ENCODE assay signal across 11 cellular contexts in the genomic region with DNA sequence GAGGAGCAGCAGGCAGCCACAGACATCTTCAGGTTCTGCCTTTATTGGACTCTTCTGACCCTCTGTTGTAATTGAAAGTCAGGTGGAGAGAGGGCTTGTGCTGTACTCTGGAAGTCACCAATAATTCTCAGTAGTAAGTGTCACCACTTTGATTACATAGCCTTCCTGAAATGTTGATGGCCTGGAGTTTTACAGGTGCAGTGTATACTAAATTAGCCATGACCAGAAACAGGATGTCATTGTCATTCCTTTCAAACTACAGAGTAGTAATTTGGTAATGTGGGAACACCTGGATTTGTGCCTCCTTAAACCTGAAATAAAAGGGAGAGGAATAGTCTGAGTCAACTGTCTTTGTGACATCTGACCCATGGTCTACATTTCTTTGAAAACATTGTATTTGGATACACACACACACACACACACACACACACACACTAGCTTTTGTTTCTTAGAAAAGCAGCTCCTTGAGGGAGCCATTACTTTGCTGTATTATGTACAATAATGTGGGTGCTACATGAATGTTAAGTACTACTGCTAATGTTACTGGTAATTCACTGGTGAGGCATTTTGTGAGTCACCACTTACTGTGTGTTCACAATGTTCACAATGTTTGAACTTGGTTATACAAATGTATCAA. TPM values are rescaled to one million over a fixed set of nuclear protein-coding genes. Genes with fewer than 3 reads are reported as not detected.
DNase-seq lines count a peak whose midpoint lies in the region; ATAC-seq, FAIRE-seq and TF ChIP-seq lines count a peak whose summit lies in the region.
"Had no signal": no experiment of that assay in that cellular context is flagged by ENCODE, and none has a peak within 500 bp of the region (broad histone marks: within the 10 kb centered on the region; RNA-seq: fewer than 3 reads in every experiment).

No MANE protein-coding gene starts in this region.

- no peaks in the 10 kb centered on the region for H3K9me3 Mint-ChIP-seq in activated CD4-positive, alpha-beta T cell treated with anti-CD3 and anti-CD28 coated beads, Interleukin-2, amount 10 ng/mL, durations not matched to agents 7 days and 5 days

- H3K4me3 Mint-ChIP-seq in activated CD4-positive, alpha-beta T cell treated with anti-CD3 and anti-CD28 coated beads, Interleukin-2, amount 10 ng/mL, durations not matched to agents 7 days and 5 days, result no peak overlapping the region

- CTCF ChIA-PET in endothelial cell of umbilical vein (lab: Charles Lee), result interaction anchor here (1.6 to 1.9 kb wide), 2 partner anchors 9 to 20 kb away, joined by 7 to 8 read pairs; a partner anchor contains a TSS
- CTCF ChIA-PET in activated CD4-positive, alpha-beta T cell treated with anti-CD3 and anti-CD28 coated beads, Interleukin-2, amount 10 ng/mL, durations not matched to agents 7 days and 5 days (lab: Charles Lee), result interaction anchor here (1.4 to 3.1 kb wide), 2 partner anchors 20 to 33 kb away, joined by 4 to 18 read pairs; a partner anchor contains a TSS

- H3K27me3 ChIP-seq in endothelial cell of umbilical vein (ENCODE audit: control insufficient read depth in 2 of 2, insufficient read depth in 2 of 2, low read length in 2 of 2), result no peaks in the 10 kb centered on the region
- no peaks in the 10 kb centered on the region for H3K27me3 ChIP-seq in psoas muscle (ENCODE audit: insufficient read depth in 3 of 3, low read length in 2 of 3)

- H3K27me3 Mint-ChIP-seq in activated CD4-positive, alpha-beta T cell treated with anti-CD3 and anti-CD28 coated beads, Interleukin-2, amount 10 ng/mL, durations not matched to agents 7 days and 5 days, result no peaks in the 10 kb centered on the region

- H3K27ac ChIP-seq in endothelial cell of umbilical vein (ENCODE audit: insufficient read depth, low read depth, low read length) (no peak overlapping the region), psoas muscle (no peak overlapping the region)

- no peaks in the 10 kb centered on the region for H3K9me3 ChIP-seq in endothelial cell of umbilical vein (replicated peaks; ENCODE audit: control insufficient read depth, insufficient read depth, low read length)
- no peaks in the 10 kb centered on the region for H3K9me3 ChIP-seq in psoas muscle

- TF ChIP-seq CTCF in endothelial cell of umbilical vein (IDR thresholded peaks at IDR 0.05; ENCODE audit: extremely low read depth in 1 of 2, insufficient read depth in 1 of 2, low read depth in 1 of 2, low read length in 2 of 2) (no peak), psoas muscle (IDR thresholded peaks at IDR 0.05) (no peak)

- no peak overlapping the region for H3K4me2 ChIP-seq in endothelial cell of umbilical vein (ENCODE audit: insufficient read depth, low read length)

- intact Hi-C loops in endothelial cell of umbilical vein (cut with micrococcal nuclease), result no loop called here
- intact Hi-C loops in psoas muscle (cut with DNase I), result no loop called here

- no peaks in the 10 kb centered on the region for H3K79me2 ChIP-seq in endothelial cell of umbilical vein (ENCODE audit: control insufficient read depth, insufficient read depth, low read length)

- POLR2A ChIA-PET in endothelial cell of umbilical vein (lab: Charles Lee), result no interaction called here
- POLR2A ChIA-PET in activated CD4-positive, alpha-beta T cell treated with anti-CD3 and anti-CD28 coated beads, Interleukin-2, amount 10 ng/mL, durations not matched to agents 7 days and 5 days (lab: Charles Lee), result no interaction called here

- H2AFZ ChIP-seq in endothelial cell of umbilical vein (ENCODE audit: low read depth, low read length), result no peak overlapping the region

- no peaks in the 10 kb centered on the region for H4K20me1 ChIP-seq in endothelial cell of umbilical vein (replicated peaks; ENCODE audit: control insufficient read depth, extremely low read depth, insufficient read depth, low read length)

- no peak overlapping the region for H3K4me3 ChIP-seq in endothelial cell of umbilical vein (replicated peaks in 1 of 3; ENCODE audit: insufficient read depth in 1 of 3, low read depth in 1 of 3, low read length in 3 of 3)
- H3K4me3 ChIP-seq in psoas muscle, result no peak overlapping the region

- peak; percentile 95 for FAIRE-seq in H54 (lab: Jason Lieb, UNC)
- FAIRE-seq in endothelial cell of umbilical vein (lab: Jason Lieb, UNC), result no peak
- FAIRE-seq: kidney had no signal

- no peaks in the 10 kb centered on the region for H3K9me1 ChIP-seq in endothelial cell of umbilical vein (replicated peaks; ENCODE audit: control insufficient read depth, extremely low read depth, insufficient read depth, low read length)

- H3K4me1 Mint-ChIP-seq in activated CD4-positive, alpha-beta T cell treated with anti-CD3 and anti-CD28 coated beads, Interleukin-2, amount 10 ng/mL, durations not matched to agents 7 days and 5 days, result peaks cover 1% of the 10 kb centered on the region

- H3K36me3 ChIP-seq in endothelial cell of umbilical vein (ENCODE audit: control insufficient read depth in 2 of 2, extremely low read depth in 1 of 2, insufficient read depth in 2 of 2, low read length in 2 of 2) (no peaks in the 10 kb centered on the region), psoas muscle (ENCODE audit: insufficient read depth in 1 of 2, low read depth in 1 of 2) (no peaks in the 10 kb centered on the region)

- TF ChIP-seq POLR2A in H54 (IDR thresholded peaks at IDR 0.05; ENCODE audit: low read depth, low read length) (no peak), endothelial cell of umbilical vein (IDR thresholded peaks at IDR 0.05; ENCODE audit: low read depth, low read length) (no peak)

- H3K9ac ChIP-seq in endothelial cell of umbilical vein (replicated peaks; ENCODE audit: extremely low read depth, insufficient read depth, low read length), result no peak overlapping the region

- H3K36me3 Mint-ChIP-seq in activated CD4-positive, alpha-beta T cell treated with anti-CD3 and anti-CD28 coated beads, Interleukin-2, amount 10 ng/mL, durations not matched to agents 7 days and 5 days (ENCODE audit: low read depth), result no peaks in the 10 kb centered on the region

- H3K27ac Mint-ChIP-seq in activated CD4-positive, alpha-beta T cell treated with anti-CD3 and anti-CD28 coated beads, Interleukin-2, amount 10 ng/mL, durations not matched to agents 7 days and 5 days, result no peak overlapping the region

- DNase-seq in H54 (ENCODE audit: insufficient read length, low spot score), result no peak
- peak; percentile 82 for DNase-seq in NCI-H345 treated with DMSO at 0.1 percent for 48 hours (lab: John Stamatoyannopoulos, UW; ENCODE audit: unreplicated experiment)
- peak; percentile 9 for DNase-seq in endothelial cell of umbilical vein (ENCODE audit: low read depth, low spot score)
- no peak for DNase-seq in psoas muscle
- DNase-seq in activated CD4-positive, alpha-beta T cell treated with anti-CD3 and anti-CD28 coated beads, Interleukin-2, amount 10 ng/mL, durations not matched to agents 7 days and 5 days, result no peak
- DNase-seq in stimulated activated CD4-positive, alpha-beta T cell treated with anti-CD3 and anti-CD28 coated beads, Interleukin-2, amount 100 ng/mL, for 24 hours, result no peak
- DNase-seq: activated CD4-positive, alpha-beta T cell treated with anti-CD3 and anti-CD28 coated beads for 4 hours; amniotic stem cell; kidney had no signal

- ATAC-seq in psoas muscle (peak in 3 of 4 donors; percentile 63 to 89 (median 79)), GM21528 (IDR thresholded peaks at IDR 0.05; ENCODE audit: low FRiP score, unreplicated experiment) (no peak), HG02884 (IDR thresholded peaks at IDR 0.05; ENCODE audit: unreplicated experiment) (no peak)

- H3K4me1 ChIP-seq in endothelial cell of umbilical vein (ENCODE audit: control insufficient read depth, extremely low read depth, insufficient read depth, low read length) (no peaks in the 10 kb centered on the region), psoas muscle (no peaks in the 10 kb centered on the region)

- dilution Hi-C loops in endothelial cell of umbilical vein (cut with MboI; ENCODE audit: extremely low pct_ligation_motif_present, low sequenced_read_pairs), result no loop called here

- BruUV-seq in endothelial cell of umbilical vein (replicated peaks; lab: Mats Ljungman, UMichigan), result no TSS peak

TF ChIP-seq in endothelial cell of umbilical vein, 7 proteins besides CTCF, POLR2A, EP300 and RAD21:
- no peak for TF ChIP-seq POLR2AphosphoS5 (IDR thresholded peaks at IDR 0.05; ENCODE audit: insufficient read depth, low read depth, low read length)
- peak; percentile 22 for TF ChIP-seq FOS (IDR thresholded peaks at IDR 0.05; ENCODE audit: borderline replicate concordance, insufficient read depth, low read length)
- TF ChIP-seq GATA2 (IDR thresholded peaks at IDR 0.05; ENCODE audit: insufficient read depth, insufficient read length, low read depth, low read length), result no peak
TF ChIP-seq in endothelial cell of umbilical vein: peak in this region for 1.

RNA-seq across cellular contexts. Expression of a gene that starts 19.6 kb away (rescaled TPM):
- 30.7 and 34.1 TPM in 2 replicates for total RNA-seq in endothelial cell of umbilical vein
- 28.0 and 43.2 TPM in 2 replicates for polyA plus RNA-seq in endothelial cell of umbilical vein
- polyA plus RNA-seq in endothelial cell of umbilical vein (2011; cell fraction: cytosol; rRNA removed), result 47.0 and 47.2 TPM in 2 replicates
- polyA plus RNA-seq in endothelial cell of umbilical vein (2011; cell fraction: nucleus; rRNA removed), result 36.1 and 43.2 TPM in 2 replicates
- polyA plus RNA-seq in endothelial cell of umbilical vein (2012), result 78.0 and 102 TPM in 2 replicates
- 43.3 and 45.7 TPM in 2 replicates for polyA minus RNA-seq in endothelial cell of umbilical vein
- 16.2 TPM for polyA minus RNA-seq in endothelial cell of umbilical vein (2011; cell fraction: cytosol; rRNA and poly(A)+ RNA removed)
- polyA minus RNA-seq in endothelial cell of umbilical vein (2011; cell fraction: nucleus; rRNA and poly(A)+ RNA removed), result 58.6 and 65.7 TPM in 2 replicates
- total RNA-seq in psoas muscle, result 10 to 100 TPM in 1 of 4 donors, 1 to 10 TPM in 3; 2.5 to 15.3 (median 5.2) TPM
- 10 to 100 TPM in 2 of 3 donors, 1 to 10 TPM in 1; 6.6 to 47.7 (median 12.6) TPM for polyA plus RNA-seq in psoas muscle
- total RNA-seq in activated CD4-positive, alpha-beta T cell treated with anti-CD3 and anti-CD28 coated beads, Interleukin-2, amount 10 ng/mL, durations not matched to agents 7 days and 5 days, result 10 to 100 TPM; 13.9 to 14.9 TPM

Comparison
In these comparisons a context has a peak if more than half of its experiments do, and no peak if none do; other contexts are left out.
1. DNase-seq: peak in NCI-H345 treated with DMSO at 0.1 percent for 48 hours (single experiment) and endothelial cell of umbilical vein (single experiment); none in H54 (single experiment), psoas muscle (0 of 2), activated CD4-positive, alpha-beta T cell treated with anti-CD3 and anti-CD28 coated beads, Interleukin-2, amount 10 ng/mL, durations not matched to agents 7 days and 5 days (single experiment) and stimulated activated CD4-positive, alpha-beta T cell treated with anti-CD3 and anti-CD28 coated beads, Interleukin-2, amount 100 ng/mL, for 24 hours (0 of 2).
2. ATAC-seq: peak in psoas muscle (3 of 4); none in GM21528 (single experiment) and HG02884 (single experiment).